Comparison of ENCODE assay signal across 8 cellular contexts in the genomic region with DNA sequence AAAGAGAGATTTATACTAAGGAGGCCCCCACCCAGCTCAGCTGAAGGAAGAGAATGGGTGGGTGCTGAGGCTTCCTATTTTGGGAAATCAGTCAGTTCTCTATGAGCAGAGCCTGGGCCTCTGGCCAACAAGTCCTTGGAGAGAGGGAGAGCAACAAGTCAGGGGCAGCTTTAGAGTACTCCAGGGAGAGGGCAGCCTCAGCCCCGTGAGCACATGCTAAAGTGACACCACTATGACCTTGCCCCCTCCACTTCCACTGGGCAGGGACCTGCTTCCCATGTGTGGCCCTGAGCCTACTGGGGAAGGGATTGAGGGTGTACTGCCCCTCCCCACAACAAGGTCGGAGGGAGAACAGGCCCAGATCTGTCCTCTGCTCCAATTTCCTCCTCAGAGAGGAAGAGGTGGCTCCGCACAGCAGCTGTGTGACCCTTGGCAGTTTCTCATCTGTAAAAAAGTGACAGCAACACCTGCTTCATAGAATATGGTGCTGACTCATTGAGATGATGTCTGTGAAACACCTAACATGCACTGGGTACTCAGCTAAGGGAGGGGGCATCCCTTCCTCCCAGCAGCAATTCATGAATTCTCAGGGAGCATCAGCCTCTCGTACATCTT.
DNase-seq lines count a peak whose midpoint lies in the region; ATAC-seq and TF ChIP-seq lines count a peak whose summit lies in the region.

No MANE protein-coding gene starts in this region.

- no peaks in the 10 kb centered on the region for H3K36me3 ChIP-seq in BLaER1 treated with 17β-estradiol and CSF1 and Interleukin-3, amounts not matched to agents 10 nM and 100 nM
- H3K36me3 ChIP-seq in tibial artery (no peaks in the 10 kb centered on the region), endodermal cell (ENCODE audit: control insufficient read depth, insufficient read depth, low read length) (no peaks in the 10 kb centered on the region)

- H3K9me3 ChIP-seq in BLaER1 treated with 17β-estradiol and CSF1 and Interleukin-3, amounts not matched to agents 10 nM and 100 nM (replicated peaks in 1 of 11): no peaks in the 10 kb centered on the region
- H3K9me3 ChIP-seq in tibial artery (no peaks in the 10 kb centered on the region), endodermal cell (ENCODE audit: control insufficient read depth, low read length) (no peaks in the 10 kb centered on the region)

- H4K20me1 ChIP-seq in BLaER1 treated with 17β-estradiol and CSF1 and Interleukin-3, amounts not matched to agents 10 nM and 100 nM: no peaks in the 10 kb centered on the region

- no peak overlapping the region for H3K4me3 Mint-ChIP-seq in endodermal cell

- DNase-seq in Jurkat, Clone E6-1 (ENCODE audit: low read depth, low spot score): peak; percentile 74
- DNase-seq in fibroblast of the aortic adventitia (ENCODE audit: low read depth): peak; percentile 40
- peak; percentile 77 to 88 for DNase-seq in tibial artery
- no peak for DNase-seq in activated CD8-positive, alpha-beta memory T cell treated with anti-CD3 and anti-CD28 coated beads, Interleukin-2, amount 50 U/mL, for 48 hours
- DNase-seq in endodermal cell: no peak

- no peaks in the 10 kb centered on the region for H3K9me3 Mint-ChIP-seq in endodermal cell

- peaks cover 42 to 85% (median 63%) of the 10 kb centered on the region in 10 experiments for H3K4me1 ChIP-seq in BLaER1 treated with 17β-estradiol and CSF1 and Interleukin-3, amounts not matched to agents 10 nM and 100 nM
- H3K4me1 ChIP-seq in tibial artery: peaks cover 6 to 78% (median 68%) of the 10 kb centered on the region in 4 donors
- H3K4me1 ChIP-seq in endodermal cell (ENCODE audit: control insufficient read depth, insufficient read depth, low read length): peaks cover 19% of the 10 kb centered on the region

- no peaks in the 10 kb centered on the region for H3K36me3 Mint-ChIP-seq in endodermal cell (ENCODE audit: low read depth)

- H3K4me2 ChIP-seq in BLaER1 treated with 17β-estradiol and CSF1 and Interleukin-3, amounts not matched to agents 10 nM and 100 nM: peak overlapping the region; percentile 61 to 84 (median 75)

- H3K27ac Mint-ChIP-seq in endodermal cell: no peak overlapping the region

- intact Hi-C loops in tibial artery (cut with DNase I; ENCODE audit: low total_unique reads): loop anchor here (5.0 kb wide), 2 partner anchors 47 to 112 kb away; no protein-coding TSS in a partner anchor

- H3K9ac ChIP-seq in BLaER1 treated with 17β-estradiol and CSF1 and Interleukin-3, amounts not matched to agents 10 nM and 100 nM: peak overlapping the region in 6 of 11 experiments; percentile 6 to 34 (median 22); a peak in 4 of 22 replicates
- no peak overlapping the region for H3K9ac ChIP-seq in endodermal cell (ENCODE audit: extremely low read depth, low read length, poor library complexity, severe bottlenecking)

- H3K27me3 Mint-ChIP-seq in endodermal cell (ENCODE audit: insufficient read depth): peaks cover 6% of the 10 kb centered on the region

- ATAC-seq in GM19395 (IDR thresholded peaks at IDR 0.05; ENCODE audit: unreplicated experiment) (peak; percentile 87), HG02588 (IDR thresholded peaks at IDR 0.05; ENCODE audit: unreplicated experiment) (no peak)

- no peaks in the 10 kb centered on the region for H3K27me3 ChIP-seq in BLaER1 treated with 17β-estradiol and CSF1 and Interleukin-3, amounts not matched to agents 10 nM and 100 nM
- H3K27me3 ChIP-seq in tibial artery (no peaks in the 10 kb centered on the region), endodermal cell (ENCODE audit: control insufficient read depth, insufficient read depth, low read length, poor library complexity, severe bottlenecking) (no peaks in the 10 kb centered on the region)

- H3K4me3 ChIP-seq in BLaER1 treated with 17β-estradiol and CSF1 and Interleukin-3, amounts not matched to agents 10 nM and 100 nM: no peak overlapping the region
- no peak overlapping the region for H3K4me3 ChIP-seq in Jurkat, Clone E6-1 (ENCODE audit: low read length)
- H3K4me3 ChIP-seq in fibroblast of the aortic adventitia (ENCODE audit: low read depth, low read length) (no peak overlapping the region), tibial artery (no peak overlapping the region), endodermal cell (ENCODE audit: low read length) (no peak overlapping the region)

- peaks cover 62% of the 10 kb centered on the region for H3K4me1 Mint-ChIP-seq in endodermal cell

- peak overlapping the region in 8 of 11 experiments; percentile 14 to 53 (median 34); a peak in 11 of 22 replicates for H3K27ac ChIP-seq in BLaER1 treated with 17β-estradiol and CSF1 and Interleukin-3, amounts not matched to agents 10 nM and 100 nM
- H3K27ac ChIP-seq in tibial artery (peak overlapping the region; percentile 68 to 78), endodermal cell (ENCODE audit: low read depth, low read length) (no peak overlapping the region)

- whole genome bisulfite sequencing in endodermal cell (ENCODE audit: insufficient coverage in 1 of 2, insufficient read length in 1 of 2), 2 experiments: 80 to 97% methylated on average over 2 to 4 of the region's 4 CpGs

- TF ChIP-seq CTCF in fibroblast of the aortic adventitia (IDR thresholded peaks at IDR 0.05; ENCODE audit: insufficient read depth, low read length): no peak
- TF ChIP-seq CTCF in tibial artery (IDR thresholded peaks at IDR 0.05): no peak
- TF ChIP-seq CTCF in endodermal cell (conservative IDR thresholded peaks at IDR 0.05): no peak

Comparison
In these comparisons a context has a peak if more than half of its experiments do, and no peak if none do; other contexts are left out.
1. DNase-seq: peak in Jurkat, Clone E6-1 (single experiment), fibroblast of the aortic adventitia (single experiment) and tibial artery (2 of 2); none in activated CD8-positive, alpha-beta memory T cell treated with anti-CD3 and anti-CD28 coated beads, Interleukin-2, amount 50 U/mL, for 48 hours (single experiment) and endodermal cell (single experiment).